10 cellular contexts compared by ENCODE assay signal in the genomic region with DNA sequence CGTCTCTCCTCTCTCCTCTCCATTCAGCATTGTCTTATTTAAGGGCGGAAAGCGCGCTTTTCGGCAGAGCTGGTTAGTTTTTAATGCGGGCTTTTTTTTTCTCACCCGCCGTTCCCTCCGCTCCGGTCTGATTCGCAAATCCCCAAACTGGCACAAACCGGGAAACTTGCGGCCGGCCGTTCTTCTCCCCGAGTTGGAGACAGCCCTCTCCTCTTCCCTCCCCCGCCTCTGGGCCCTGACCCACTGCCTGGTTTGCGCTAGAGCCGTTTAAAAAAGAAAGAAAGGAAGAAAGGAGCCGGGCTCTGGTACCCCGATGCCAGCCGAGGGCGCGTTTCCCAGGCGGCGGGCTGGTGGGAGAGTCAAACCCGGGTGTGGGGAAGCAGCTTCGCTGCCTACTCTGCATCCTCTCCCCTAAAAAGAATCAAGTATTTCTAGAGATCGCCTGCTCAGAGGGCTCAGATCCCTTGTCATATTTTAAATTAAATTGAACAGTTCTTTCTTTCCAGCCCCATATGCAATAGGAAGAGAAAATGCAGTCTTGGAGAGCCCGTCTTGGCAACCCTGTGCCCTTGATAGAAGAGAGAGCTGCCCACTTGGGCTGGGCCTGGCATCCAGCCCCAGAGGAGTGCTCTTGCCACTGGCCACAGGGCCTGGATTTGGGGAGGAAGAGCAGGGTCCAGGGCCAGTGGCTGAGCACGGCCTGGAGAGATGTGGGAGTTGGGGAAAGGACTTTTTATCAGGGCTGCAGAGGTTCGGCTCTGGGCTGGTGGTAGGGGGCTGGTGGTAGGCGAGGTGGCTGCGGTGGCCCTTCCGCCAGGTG. TPM values are rescaled to one million over a fixed set of nuclear protein-coding genes. Genes with fewer than 3 reads are reported as not detected.
DNase-seq lines count a peak whose midpoint lies in the region; ATAC-seq and TF ChIP-seq lines count a peak whose summit lies in the region.
"Had no signal": no experiment of that assay in that cellular context is flagged by ENCODE, and none has a peak within 500 bp of the region (broad histone marks: within the 10 kb centered on the region; RNA-seq: fewer than 3 reads in every experiment).

No MANE protein-coding gene starts in this region.

- no peaks in the 10 kb centered on the region for H3K79me1 ChIP-seq in trophoblast cell (ENCODE audit: low read length)

- H3K9ac ChIP-seq in neural cell (ENCODE audit: low read length) (no peak overlapping the region), trophoblast cell (ENCODE audit: low read length) (no peak overlapping the region)

- no peaks in the 10 kb centered on the region for H3K27me3 ChIP-seq in MG63
- peaks cover 100% of the 10 kb centered on the region for H3K27me3 ChIP-seq in neural cell (ENCODE audit: insufficient read depth, low read depth, low read length)
- peaks cover 92% of the 10 kb centered on the region for H3K27me3 ChIP-seq in trophoblast cell (ENCODE audit: insufficient read depth, low read length)

- H4K91ac ChIP-seq in trophoblast cell (ENCODE audit: low read depth, low read length), result no peak overlapping the region

- H2AK5ac ChIP-seq in trophoblast cell (ENCODE audit: low read length), result no peak overlapping the region

- no peak overlapping the region for H4K12ac ChIP-seq in trophoblast cell (ENCODE audit: low read depth, low read length)

- H3K4me3 Mint-ChIP-seq in effector memory CD8-positive, alpha-beta T cell, result peak overlapping the region; percentile 89 to 91

- H2BK120ac ChIP-seq in trophoblast cell (ENCODE audit: insufficient read depth, low read length, poor library complexity), result no peak overlapping the region

- no peak overlapping the region for H2BK12ac ChIP-seq in trophoblast cell (ENCODE audit: low read length)

- H2BK5ac ChIP-seq in trophoblast cell (ENCODE audit: low read depth, low read length, poor library complexity), result no peak overlapping the region

- no peaks in the 10 kb centered on the region for H3F3A ChIP-seq in neural cell (ENCODE audit: insufficient read depth, low read length, poor library complexity, severe bottlenecking)

- peaks cover 64 to 93% of the 10 kb centered on the region in 2 donors for H3K27me3 Mint-ChIP-seq in effector memory CD8-positive, alpha-beta T cell

- no peak overlapping the region for H3K27ac ChIP-seq in neural cell (ENCODE audit: low read length)
- no peak overlapping the region for H3K27ac ChIP-seq in trophoblast cell (ENCODE audit: low read depth, low read length)

- no peak overlapping the region for H2AFZ ChIP-seq in neural cell (ENCODE audit: low read depth, low read length)
- no peak overlapping the region for H2AFZ ChIP-seq in trophoblast cell (ENCODE audit: insufficient read depth, low read length, poor library complexity)

- no peak overlapping the region for H3K23ac ChIP-seq in trophoblast cell (ENCODE audit: low read length)

- H3K4ac ChIP-seq in trophoblast cell (ENCODE audit: low read depth, low read length), result no peak overlapping the region

- no peak for ATAC-seq in effector memory CD8-positive, alpha-beta T cell (replicated peaks)
- no peak for ATAC-seq in HG02763 (IDR thresholded peaks at IDR 0.05; ENCODE audit: unreplicated experiment)

- H3K9me2 ChIP-seq in neural cell (ENCODE audit: insufficient read depth, low read length), result no peaks in the 10 kb centered on the region

- no peak overlapping the region for H3K18ac ChIP-seq in trophoblast cell (ENCODE audit: low read length)

- H3K4me3 ChIP-seq in MG63 (peak overlapping the region; percentile 42), neural cell (ENCODE audit: low read length) (no peak overlapping the region), trophoblast cell (ENCODE audit: low read depth, low read length) (no peak overlapping the region)

- TF ChIP-seq RAD21 in neural cell (conservative IDR thresholded peaks at IDR 0.05), result no peak

- H3K4me2 ChIP-seq in neural cell (ENCODE audit: low read length) (no peak overlapping the region), trophoblast cell (ENCODE audit: low read length) (no peak overlapping the region)

- H3K36me3 Mint-ChIP-seq in effector memory CD8-positive, alpha-beta T cell (ENCODE audit: insufficient read depth), result peaks cover 11% of the 10 kb centered on the region

- no peaks in the 10 kb centered on the region for H4K20me1 ChIP-seq in neural cell (ENCODE audit: insufficient read depth)

- WGBS in trophoblast cell (ENCODE audit: extremely low coverage, insufficient coverage, insufficient read length), result no CpG with 5 or more reads among the region's 35 CpGs

- DNase-seq in Ammon's horn (ENCODE audit: low spot score), result peak; percentile 71
- DNase-seq in MG63, result peak; percentile 95
- DNase-seq in effector memory CD8-positive, alpha-beta T cell, result no peak
- DNase-seq in trophoblast cell, result no peak
- no peak for DNase-seq in ecto neural progenitor cell (ENCODE audit: low spot score)
- DNase-seq in mucosa of gallbladder (ENCODE audit: low spot score), result no peak
- DNase-seq: stimulated activated CD8-positive, alpha-beta memory T cell treated with anti-CD3 and anti-CD28 coated beads, Interleukin-4, amount 100 ng/mL, for 48 hours; T1000 had no signal

- H3K4me1 ChIP-seq in trophoblast cell (ENCODE audit: control insufficient read depth in 1 of 2, insufficient read depth in 2 of 2, low read length in 2 of 2), result no peaks in the 10 kb centered on the region

- H3K4me1 Mint-ChIP-seq in effector memory CD8-positive, alpha-beta T cell (ENCODE audit: low read depth in 2 of 2), result peaks cover 19 to 24% of the 10 kb centered on the region in 2 donors

- TF ChIP-seq EP300 in neural cell (conservative IDR thresholded peaks at IDR 0.05; ENCODE audit: poor library complexity, severe bottlenecking), result no peak

- no peak overlapping the region for H3K14ac ChIP-seq in trophoblast cell (ENCODE audit: low read length)

- no peak for TF ChIP-seq CTCF in neural cell (IDR thresholded peaks at IDR 0.05; ENCODE audit: poor library complexity, severe bottlenecking)

- H3K9me3 Mint-ChIP-seq in effector memory CD8-positive, alpha-beta T cell, result no peaks in the 10 kb centered on the region

- H3K9me3 ChIP-seq in MG63, result no peaks in the 10 kb centered on the region
- H3K9me3 ChIP-seq in neural cell (ENCODE audit: low read length), result no peaks in the 10 kb centered on the region
- peaks cover 11% of the 10 kb centered on the region for H3K9me3 ChIP-seq in trophoblast cell (ENCODE audit: insufficient read depth, low read depth, low read length)

- H4K8ac ChIP-seq in trophoblast cell (ENCODE audit: low read depth, low read length), result no peak overlapping the region

- H3K36me3 ChIP-seq in MG63, result peaks cover 38% of the 10 kb centered on the region
- H3K36me3 ChIP-seq in neural cell (ENCODE audit: insufficient read depth, low read length), result no peaks in the 10 kb centered on the region
- H3K36me3 ChIP-seq in trophoblast cell (ENCODE audit: control insufficient read depth in 1 of 2, insufficient read depth in 2 of 2, low read length in 2 of 2), result no peaks in the 10 kb centered on the region

- H3K27ac Mint-ChIP-seq in effector memory CD8-positive, alpha-beta T cell, result peak overlapping the region in 1 of 2 donors; percentile 0

- H3K79me2 ChIP-seq in neural cell (replicated peaks; ENCODE audit: insufficient read depth, low read length) (no peaks in the 10 kb centered on the region), trophoblast cell (ENCODE audit: control insufficient read depth, insufficient read depth, low read length, poor library complexity) (no peaks in the 10 kb centered on the region)

TF ChIP-seq in neural cell, 6 proteins besides CTCF, POLR2A, EP300 and RAD21:
- TF ChIP-seq EZH2 (IDR thresholded peaks at IDR 0.05; ENCODE audit: borderline replicate concordance, insufficient read depth, low read length, poor library complexity, severe bottlenecking) (peak; percentile 99), REST (IDR thresholded peaks at IDR 0.05; ENCODE audit: borderline replicate concordance) (no peak), MXI1 (conservative IDR thresholded peaks at IDR 0.05; ENCODE audit: poor library complexity, severe bottlenecking) (no peak), SMC3 (conservative IDR thresholded peaks at IDR 0.05; ENCODE audit: poor library complexity) (no peak)

RNA-seq across cellular contexts. Expression of gene NFIX, which starts 19.0 kb away (rescaled TPM):
- total RNA-seq in MG63 (2014; rRNA removed; shearing (Covaris generic); ENCODE audit: low replicate concordance), result 53.9 and 78.0 TPM in 2 replicates
- not detected in 2 replicates for polyA plus RNA-seq in neural cell
- polyA minus RNA-seq in neural cell, result not detected in 2 replicates
- polyA plus RNA-seq in trophoblast cell (2013), result 0.03 and 0.04 TPM in 2 replicates
- 135 TPM for total RNA-seq in mucosa of gallbladder

RNA-seq across cellular contexts. Expression of gene DAND5, which starts 44.9 kb away (rescaled TPM):
- 0.33 and 1.2 TPM in 2 replicates for total RNA-seq in MG63 (2014; rRNA removed; shearing (Covaris generic); ENCODE audit: low replicate concordance)
- polyA plus RNA-seq in neural cell, result not detected in 2 replicates
- not detected in 2 replicates for polyA minus RNA-seq in neural cell
- polyA plus RNA-seq in trophoblast cell (2013), result 0.03 TPM in 2 replicates
- 0.26 TPM for total RNA-seq in mucosa of gallbladder

RNA-seq across cellular contexts. Expression of gene GADD45GIP1, which starts 57.3 kb away (rescaled TPM):
- total RNA-seq in MG63 (2014; rRNA removed; shearing (Covaris generic); ENCODE audit: low replicate concordance), result 225 and 240 TPM in 2 replicates
- polyA plus RNA-seq in neural cell, result 18.6 and 21.3 TPM in 2 replicates
- 11.2 and 12.0 TPM in 2 replicates for polyA minus RNA-seq in neural cell
- polyA plus RNA-seq in trophoblast cell (2013), result 35.0 and 36.2 TPM in 2 replicates
- total RNA-seq in mucosa of gallbladder, result 17.6 TPM

Comparison
In these comparisons a context has a peak if more than half of its experiments do, and no peak if none do; other contexts are left out.
1. DNase-seq: peak in Ammon's horn (single experiment) and MG63 (single experiment); none in effector memory CD8-positive, alpha-beta T cell (0 of 3), trophoblast cell (0 of 2), ecto neural progenitor cell (single experiment) and mucosa of gallbladder (single experiment).
2. RNA of gene GADD45GIP1, which starts 57.3 kb away (total RNA-seq): 225 to 240 TPM in MG63; 17.6 TPM in mucosa of gallbladder (single experiment); every median in the first group is over 10 times any median in the second.